In the genomic region with DNA sequence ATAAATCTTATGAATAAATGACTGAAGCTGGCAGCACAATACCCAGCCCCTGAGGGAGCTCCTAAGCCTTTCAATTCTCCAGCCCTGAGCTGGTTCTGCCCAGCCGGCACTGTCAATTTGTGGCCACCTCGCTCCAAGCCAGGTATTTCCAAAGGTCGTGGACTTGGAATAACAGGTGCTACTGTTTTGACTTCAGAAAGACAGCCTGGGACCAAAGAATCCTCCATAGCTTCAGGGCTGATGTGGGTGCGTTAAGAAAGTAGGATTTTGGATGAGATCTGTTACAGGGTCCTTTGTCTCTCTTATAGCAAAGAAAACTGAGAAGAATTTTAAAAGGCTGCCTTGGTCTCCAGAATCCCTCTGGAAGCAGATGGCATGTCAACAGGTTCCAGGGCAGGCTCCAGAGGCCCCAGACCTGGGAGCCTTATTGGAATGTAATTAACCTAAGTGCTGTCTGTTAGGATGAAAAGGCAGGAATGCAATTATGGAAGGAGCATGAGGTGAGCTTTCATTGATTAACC, we compare ENCODE assay signal across 14 cellular contexts.
"Had no signal": no experiment of that assay in that cellular context is flagged by ENCODE, and none has a peak within 500 bp of the region (broad histone marks: within the 10 kb centered on the region; RNA-seq: fewer than 3 reads in every experiment).

No MANE protein-coding gene starts in this region.

- H3K9me3 ChIP-seq: colonic mucosa had no signal

- ATAC-seq: natural killer cell; stimulated activated naive B cell treated with anti-CD40 and anti-IgM and Interleukin-4, amounts not matched to agents 10 μg/mL and 1 μg/mL and 100 μg/mL, for 72 hours had no signal

- H3K27ac ChIP-seq: brain microvascular endothelial cell, colonic mucosa had no signal

- H3K4me1 ChIP-seq: colonic mucosa had no signal

- H3K4me3 ChIP-seq: colonic mucosa had no signal

- H3K36me3 ChIP-seq: brain microvascular endothelial cell, colonic mucosa had no signal

- H3K27me3 ChIP-seq: brain microvascular endothelial cell, colonic mucosa had no signal

- DNase-seq: activated B cell treated with CpG ODN at 0.5 μM for 24 hours; activated CD4-positive, alpha-beta memory T cell treated with anti-CD3 and anti-CD28 coated beads for 36 hours; activated CD4-positive, alpha-beta T cell treated with anti-CD3 and anti-CD28 coated beads for 4 hours; activated naive CD4-positive, alpha-beta T cell; activated naive CD8-positive, alpha-beta T cell treated with anti-CD3 and anti-CD28 coated beads, Interleukin-2, amount 10 ng/mL, durations not matched to agents 7 days and 5 days; activated T-cell treated with anti-CD3 and anti-CD28 coated beads for 4 hours; aorta; brain microvascular endothelial cell; colonic mucosa; head of caudate nucleus; natural killer cell; occipital lobe; posterior cingulate gyrus; stimulated activated naive B cell treated with anti-CD40 and anti-IgM and Interleukin-4, amounts not matched to agents 10 μg/mL and 1 μg/mL and 100 μg/mL, for 72 hours had no signal
